32 cellular contexts compared by ENCODE assay signal in the genomic region with DNA sequence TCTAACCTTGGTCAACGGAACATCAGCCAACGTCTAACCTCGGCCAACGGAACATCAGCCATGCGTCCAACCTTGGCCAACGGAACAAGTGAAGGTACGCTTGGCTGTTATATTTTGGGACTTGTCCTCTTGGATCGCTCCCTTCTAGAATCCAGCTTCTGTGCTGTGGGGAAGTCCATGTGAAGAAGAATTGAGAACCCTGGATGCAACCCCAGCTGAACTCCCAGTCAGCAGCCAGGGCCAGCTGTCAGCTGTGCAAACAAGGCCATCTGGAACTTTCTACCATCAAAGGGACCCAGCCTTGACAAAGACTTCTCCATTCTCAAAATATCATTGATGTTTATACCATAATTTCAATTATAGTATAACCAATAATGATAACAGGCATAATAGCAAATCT. TPM values are rescaled to one million over a fixed set of nuclear protein-coding genes. Genes with fewer than 3 reads are reported as not detected.
"Had no signal": no experiment of that assay in that cellular context is flagged by ENCODE, and none has a peak within 500 bp of the region (broad histone marks: within the 10 kb centered on the region; RNA-seq: fewer than 3 reads in every experiment).

No MANE protein-coding gene starts in this region.

- DNase-seq: activated B cell treated with CpG ODN at 0.5 μM for 24 hours; activated CD4-positive, alpha-beta T cell treated with anti-CD3 and anti-CD28 coated beads, Interleukin-2, amount 50 U/mL, for 1 hour; activated CD8-positive, alpha-beta memory T cell treated with anti-CD3 and anti-CD28 coated beads, Interleukin-2, amount 10 ng/mL, durations not matched to agents 7 days and 5 days; activated CD8-positive, alpha-beta T cell treated with anti-CD3 and anti-CD28 coated beads, Interleukin-2, amount 10 ng/mL, durations not matched to agents 7 days and 5 days; activated naive CD4-positive, alpha-beta T cell treated with Interleukin-2 at 50 U/mL for 16 hours; activated T-cell treated with anti-CD3 and anti-CD28 coated beads for 4 hours; activated T-cell treated with anti-CD3 and anti-CD28 coated beads, Interleukin-2, amount 50 U/mL, for 72 hours; anterior cingulate cortex; dorsolateral prefrontal cortex; effector memory CD4-positive, alpha-beta T cell; hippocampal formation; left cardiac atrium; naive B cell; ovary; stimulated activated CD4-positive, alpha-beta T cell treated with anti-CD3 and anti-CD28 coated beads, Interleukin-1b, Interleukin-23, amount 100 ng/mL, for 48 hours; stimulated activated CD4-positive, alpha-beta T cell treated with anti-CD3 and anti-CD28 coated beads, Interleukin-4, amount 100 ng/mL, for 4 hours; stimulated activated CD8-positive, alpha-beta memory T cell treated with anti-CD3 and anti-CD28 coated beads, Interleukin-4, amount 100 ng/mL, for 48 hours; stimulated activated naive CD8-positive, alpha-beta T cell treated with anti-CD3 and anti-CD28 coated beads, Interleukin-15, amount 100 ng/mL, for 72 hours; substantia nigra; uterus had no signal

- H3K36me3 Mint-ChIP-seq: activated CD8-positive, alpha-beta memory T cell treated with anti-CD3 and anti-CD28 coated beads, Interleukin-2, amount 10 ng/mL, durations not matched to agents 7 days and 5 days; mesothelial cell of epicardium; stimulated activated memory B cell treated with anti-CD40 and anti-IgM and Interleukin-4, amounts not matched to agents 10 μg/mL and 1 μg/mL and 100 μg/mL, for 72 hours; type B pancreatic cell had no signal

- H3K9me3 Mint-ChIP-seq: activated B cell treated with CpG ODN at 0.5 μM for 24 hours; T-helper 2 cell treated with Interferon-gamma antibody and Interleukin-4, amounts not matched to agents 5 μg/mL and 100 μg/mL, for 36 hours had no signal

- H3K4me1 Mint-ChIP-seq: activated B cell treated with CpG ODN at 0.5 μM for 24 hours; activated CD8-positive, alpha-beta memory T cell treated with anti-CD3 and anti-CD28 coated beads, Interleukin-2, amount 10 ng/mL, durations not matched to agents 7 days and 5 days; brain; mesothelial cell of epicardium; naive B cell; stimulated activated memory B cell treated with anti-CD40 and anti-IgM and Interleukin-4, amounts not matched to agents 10 μg/mL and 1 μg/mL and 100 μg/mL, for 72 hours; stimulated activated naive CD8-positive, alpha-beta T cell treated with anti-CD3 and anti-CD28 coated beads, Interleukin-15, amount 100 ng/mL, for 72 hours had no signal

- H3K4me1 ChIP-seq: gastroesophageal sphincter, uterus had no signal

- ATAC-seq: activated CD8-positive, alpha-beta memory T cell treated with anti-CD3 and anti-CD28 coated beads, Interleukin-2, amount 10 ng/mL, durations not matched to agents 7 days and 5 days; activated CD8-positive, alpha-beta T cell treated with anti-CD3 and anti-CD28 coated beads, Interleukin-2, amount 10 ng/mL, durations not matched to agents 7 days and 5 days; activated T-cell treated with anti-CD3 and anti-CD28 coated beads, Interleukin-2, amount 50 U/mL, for 72 hours; gastroesophageal sphincter; stimulated activated memory B cell treated with anti-CD40 and anti-IgM and Interleukin-4, amounts not matched to agents 10 μg/mL and 1 μg/mL and 100 μg/mL, for 72 hours; stimulated activated naive CD8-positive, alpha-beta T cell treated with anti-CD3 and anti-CD28 coated beads, Interleukin-15, amount 100 ng/mL, for 72 hours had no signal

- H3K27ac ChIP-seq: cardiac muscle cell, coronary artery, dorsolateral prefrontal cortex, gastroesophageal sphincter, ovary, uterus had no signal

- H3K27me3 Mint-ChIP-seq: activated B cell treated with CpG ODN at 0.5 μM for 24 hours; activated naive CD8-positive, alpha-beta T cell; brain; type B pancreatic cell had no signal

- H3K36me3 ChIP-seq: cardiac muscle cell, gastroesophageal sphincter, ovary, uterus had no signal

- H3K9me3 ChIP-seq: gastroesophageal sphincter, ovary, uterus had no signal

- H3K4me3 Mint-ChIP-seq: activated B cell treated with CpG ODN at 0.5 μM for 24 hours; activated CD8-positive, alpha-beta memory T cell treated with anti-CD3 and anti-CD28 coated beads, Interleukin-2, amount 10 ng/mL, durations not matched to agents 7 days and 5 days; activated CD8-positive, alpha-beta T cell treated with anti-CD3 and anti-CD28 coated beads, Interleukin-2, amount 10 ng/mL, durations not matched to agents 7 days and 5 days; activated naive CD8-positive, alpha-beta T cell; activated T-cell treated with anti-CD3 and anti-CD28 coated beads, Interleukin-2, amount 50 U/mL, for 72 hours; brain; mesothelial cell of epicardium; stimulated activated memory B cell treated with anti-CD40 and anti-IgM and Interleukin-4, amounts not matched to agents 10 μg/mL and 1 μg/mL and 100 μg/mL, for 72 hours; stimulated activated naive CD8-positive, alpha-beta T cell treated with anti-CD3 and anti-CD28 coated beads, Interleukin-15, amount 100 ng/mL, for 72 hours; T-helper 2 cell treated with Interferon-gamma antibody and Interleukin-4, amounts not matched to agents 5 μg/mL and 100 μg/mL, for 36 hours; type B pancreatic cell had no signal

- H3K4me2 ChIP-seq: smooth muscle cell had no signal

- H3K4me3 ChIP-seq: cardiac muscle cell, coronary artery, dorsolateral prefrontal cortex, gastroesophageal sphincter, ovary, smooth muscle cell, uterus had no signal

- FAIRE-seq: keratinocyte had no signal

- H3K27me3 ChIP-seq: cardiac muscle cell, dorsolateral prefrontal cortex, gastroesophageal sphincter, ovary, uterus had no signal

- H3K27ac Mint-ChIP-seq: activated B cell treated with CpG ODN at 0.5 μM for 24 hours; activated CD8-positive, alpha-beta memory T cell treated with anti-CD3 and anti-CD28 coated beads, Interleukin-2, amount 10 ng/mL, durations not matched to agents 7 days and 5 days; activated CD8-positive, alpha-beta T cell treated with anti-CD3 and anti-CD28 coated beads, Interleukin-2, amount 10 ng/mL, durations not matched to agents 7 days and 5 days; activated naive CD8-positive, alpha-beta T cell; activated T-cell treated with anti-CD3 and anti-CD28 coated beads, Interleukin-2, amount 50 U/mL, for 72 hours; brain; mesothelial cell of epicardium; naive B cell; progenitor cell of endocrine pancreas; stimulated activated memory B cell treated with anti-CD40 and anti-IgM and Interleukin-4, amounts not matched to agents 10 μg/mL and 1 μg/mL and 100 μg/mL, for 72 hours; T-helper 2 cell treated with Interferon-gamma antibody and Interleukin-4, amounts not matched to agents 5 μg/mL and 100 μg/mL, for 36 hours; type B pancreatic cell had no signal

RNA-seq across cellular contexts. Expression of a gene that starts 43.3 kb away (rescaled TPM):
- total RNA-seq: activated B cell treated with CpG ODN at 0.5 μM for 24 hours; activated CD8-positive, alpha-beta memory T cell treated with anti-CD3 and anti-CD28 coated beads, Interleukin-2, amount 10 ng/mL, durations not matched to agents 7 days and 5 days; activated CD8-positive, alpha-beta T cell treated with anti-CD3 and anti-CD28 coated beads, Interleukin-2, amount 10 ng/mL, durations not matched to agents 7 days and 5 days; activated T-cell treated with anti-CD3 and anti-CD28 coated beads, Interleukin-2, amount 50 U/mL, for 72 hours; progenitor cell of endocrine pancreas had no signal
- polyA plus RNA-seq: keratinocyte had no signal
